In the genomic region with DNA sequence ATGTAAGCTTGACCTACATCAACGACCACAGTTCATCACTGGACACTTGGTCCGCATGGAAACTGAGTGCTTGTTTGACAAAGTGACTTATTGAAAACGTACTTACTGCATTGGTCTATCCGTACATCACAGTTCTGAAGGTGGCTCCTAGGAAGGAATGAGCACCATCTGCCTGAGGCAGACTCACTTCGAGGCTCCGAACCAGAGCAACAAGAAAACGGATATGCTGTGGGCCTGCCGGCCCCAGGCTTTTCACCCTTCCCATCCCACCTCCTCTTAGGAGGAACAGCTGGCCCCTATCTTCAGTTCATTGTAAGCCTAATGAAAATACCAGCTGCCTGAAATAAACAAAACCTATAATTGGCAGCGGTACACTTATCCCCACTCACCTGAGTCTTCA, we compare ENCODE assay signal across 1 cellular context.
TF ChIP-seq lines count a peak whose summit lies in the region.

No MANE protein-coding gene starts in this region.

TF ChIP-seq in IMR-90, 13 proteins besides CTCF, POLR2A, EP300 and RAD21 (continued from another document):
- TF ChIP-seq RFX5 (IDR thresholded peaks at IDR 0.05; ENCODE audit: low read depth, low read length) (no peak), SMC3 (IDR thresholded peaks at IDR 0.05; ENCODE audit: low read depth, low read length) (no peak), MAFK (IDR thresholded peaks at IDR 0.05; ENCODE audit: low read depth, low read length) (no peak), NFE2L2 (IDR thresholded peaks at IDR 0.05; ENCODE audit: low read depth, low read length) (no peak), CEBPB (IDR thresholded peaks at IDR 0.05; ENCODE audit: low read depth, low read length) (no peak)
- TF ChIP-seq, protein P1, sequence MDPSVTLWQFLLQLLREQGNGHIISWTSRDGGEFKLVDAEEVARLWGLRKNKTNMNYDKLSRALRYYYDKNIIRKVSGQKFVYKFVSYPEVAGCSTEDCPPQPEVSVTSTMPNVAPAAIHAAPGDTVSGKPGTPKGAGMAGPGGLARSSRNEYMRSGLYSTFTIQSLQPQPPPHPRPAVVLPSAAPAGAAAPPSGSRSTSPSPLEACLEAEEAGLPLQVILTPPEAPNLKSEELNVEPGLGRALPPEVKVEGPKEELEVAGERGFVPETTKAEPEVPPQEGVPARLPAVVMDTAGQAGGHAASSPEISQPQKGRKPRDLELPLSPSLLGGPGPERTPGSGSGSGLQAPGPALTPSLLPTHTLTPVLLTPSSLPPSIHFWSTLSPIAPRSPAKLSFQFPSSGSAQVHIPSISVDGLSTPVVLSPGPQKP (IDR thresholded peaks at IDR 0.05; ENCODE audit: borderline replicate concordance, low read depth, low read length), result no peak
